In genomic region chr15:75631935-75632334, GRCh38 we compare ENCODE assay signal across 23 cellular contexts.
"Had no signal": no experiment of that assay in that cellular context is flagged by ENCODE, and none has a peak within 500 bp of the region (broad histone marks: within the 10 kb centered on the region; RNA-seq: fewer than 3 reads in every experiment).

No MANE protein-coding gene starts in this region.

- H3K36me3 ChIP-seq: Peyer's patch had no signal

- DNase-seq: activated B cell treated with CpG ODN at 0.5 μM for 24 hours; activated CD4-positive, alpha-beta memory T cell treated with anti-CD3 and anti-CD28 coated beads for 36 hours; activated CD4-positive, alpha-beta T cell treated with anti-CD3 and anti-CD28 coated beads for 1 hour; activated CD4-positive, alpha-beta T cell treated with anti-CD3 and anti-CD28 coated beads, Interleukin-2, amount 10 ng/mL, durations not matched to agents 7 days and 5 days; activated gamma-delta T cell; activated naive CD4-positive, alpha-beta T cell treated with anti-CD3 and anti-CD28 coated beads for 36 hours; activated T-cell treated with anti-CD3 and anti-CD28 coated beads for 4 hours; activated T-cell treated with anti-CD3 and anti-CD28 coated beads, Interleukin-2, amount 50 U/mL, for 48 hours; amygdala; KG1; NCI-H1048; NCI-H146; NCI-H1930; NCI-H2171; NCI-H2227 treated with DMSO at 0.1 percent for 48 hours; NCI-H526; NCI-H82; Peyer's patch; SHP77 treated with DMSO at 0.1 percent for 48 hours; T-helper 17 cell; T-helper 9 cell had no signal

- H3K4me3 ChIP-seq: Peyer's patch had no signal

- H3K27ac ChIP-seq: Peyer's patch had no signal

- H3K27me3 ChIP-seq: Peyer's patch had no signal

- H3K9me3 ChIP-seq: Peyer's patch had no signal

- FAIRE-seq: astrocyte had no signal

- ATAC-seq: activated T-helper 17 cell treated with anti-CD3 and anti-CD28 coated beads, Interleukin-2, amount 50 U/mL, for 72 hours; T-helper 17 cell had no signal
